In genomic region chr18:31356025-31356424, GRCh38 we compare ENCODE assay signal across 22 cellular contexts. TPM values are rescaled to one million over a fixed set of nuclear protein-coding genes. Genes with fewer than 3 reads are reported as not detected.
"Had no signal": no experiment of that assay in that cellular context is flagged by ENCODE, and none has a peak within 500 bp of the region (broad histone marks: within the 10 kb centered on the region; RNA-seq: fewer than 3 reads in every experiment).

No MANE protein-coding gene starts in this region.

- H3K4me3 ChIP-seq: left ventricle myocardium inferior, lower lobe of right lung, neural progenitor cell, pancreas, smooth muscle cell, thyroid gland had no signal

- H3K4me1 ChIP-seq: foreskin keratinocyte, left ventricle myocardium inferior, lower lobe of right lung, neural progenitor cell, pancreas, thyroid gland had no signal

- H3K36me3 Mint-ChIP-seq: memory B cell, mesothelial cell of epicardium, natural killer cell, neural progenitor cell had no signal

- H3K27me3 Mint-ChIP-seq: memory B cell, progenitor cell of endocrine pancreas, type B pancreatic cell had no signal

- H3K4me2 ChIP-seq: neural progenitor cell, smooth muscle cell had no signal

- H3K27ac Mint-ChIP-seq: endodermal cell, memory B cell, mesothelial cell of epicardium, natural killer cell, neural progenitor cell, progenitor cell of endocrine pancreas, type B pancreatic cell had no signal

- DNase-seq: effector CD4-positive, alpha-beta T cell; endodermal cell; erythroblast; foreskin keratinocyte; kidney; left cardiac atrium; left ventricle myocardium inferior; lower lobe of right lung; natural killer cell; occipital lobe; pancreas; right cardiac atrium; stimulated activated CD4-positive, alpha-beta T cell treated with anti-CD3 and anti-CD28 coated beads, Interleukin-2, amount 100 ng/mL, for 48 hours; stimulated activated naive CD4-positive, alpha-beta T cell treated with Interleukin-2 at 50 U/mL for 16 hours; thyroid gland had no signal

- H3K4me1 Mint-ChIP-seq: endodermal cell, memory B cell, natural killer cell, neural progenitor cell had no signal

- ATAC-seq: foreskin keratinocyte, left cardiac atrium, lower lobe of right lung, natural killer cell, pancreas, right cardiac atrium had no signal

- H2AFZ ChIP-seq: neural progenitor cell had no signal

- H3K27ac ChIP-seq: foreskin keratinocyte, left ventricle myocardium inferior, lower lobe of right lung, neural progenitor cell, pancreas, thyroid gland had no signal

- H3K9me3 ChIP-seq: left ventricle myocardium inferior, lower lobe of right lung, pancreas, thyroid gland had no signal

- H3K36me3 ChIP-seq: left ventricle myocardium inferior, lower lobe of right lung, neural progenitor cell, pancreas, thyroid gland had no signal

- H3K9me3 Mint-ChIP-seq: memory B cell, type B pancreatic cell had no signal

- H3K9ac ChIP-seq: neural progenitor cell had no signal

- H3K27me3 ChIP-seq: foreskin keratinocyte, neural progenitor cell, pancreas, thyroid gland had no signal

- H3K4me3 Mint-ChIP-seq: endodermal cell, memory B cell, mesothelial cell of epicardium, natural killer cell, neural progenitor cell, type B pancreatic cell had no signal

RNA-seq across cellular contexts. Expression of gene DSG4, which starts 20.6 kb away (rescaled TPM):
- polyA plus RNA-seq: endothelial cell of umbilical vein, foreskin keratinocyte, pancreas, right cardiac atrium, smooth muscle cell had no signal

RNA-seq across cellular contexts. Expression of gene DSG1, which starts 38.1 kb away (rescaled TPM):
- polyA plus RNA-seq: endothelial cell of umbilical vein had no signal
